Comparison of ENCODE assay signal across 16 cellular contexts in genomic region chr11:125431481-125431880, GRCh38.
DNase-seq lines count a peak whose midpoint lies in the region; ATAC-seq and TF ChIP-seq lines count a peak whose summit lies in the region.
"Had no signal": no experiment of that assay in that cellular context is flagged by ENCODE, and none has a peak within 500 bp of the region (broad histone marks: within the 10 kb centered on the region; RNA-seq: fewer than 3 reads in every experiment).

No MANE protein-coding gene starts in this region.

- H3K36me3 Mint-ChIP-seq in endodermal cell (ENCODE audit: low read depth) (no peaks in the 10 kb centered on the region), nephron progenitor cell (ENCODE audit: low read depth) (peaks cover 21% of the 10 kb centered on the region)
- H3K36me3 Mint-ChIP-seq: CD14-positive monocyte; CD4-positive, alpha-beta memory T cell had no signal

- intact Hi-C loops in cardiac septum (cut with DNase I) (no loop called here), Right ventricle myocardium superior (cut with DNase I) (no loop called here)

- ATAC-seq in Right ventricle myocardium superior (ENCODE audit: poor library complexity) (no peak), GM19023 (IDR thresholded peaks at IDR 0.05; ENCODE audit: unreplicated experiment) (no peak)

- H3K27me3 ChIP-seq in endodermal cell (ENCODE audit: control insufficient read depth, insufficient read depth, low read length, poor library complexity, severe bottlenecking): peaks cover 7% of the 10 kb centered on the region
- H3K27me3 ChIP-seq: BLaER1 had no signal

- peaks cover 20% of the 10 kb centered on the region for H3K4me1 Mint-ChIP-seq in endodermal cell
- peaks cover 19% of the 10 kb centered on the region for H3K4me1 Mint-ChIP-seq in nephron progenitor cell

- H3K27me3 Mint-ChIP-seq in endodermal cell (ENCODE audit: insufficient read depth) (peaks cover 2% of the 10 kb centered on the region), nephron progenitor cell (ENCODE audit: low read depth, poor library complexity) (peaks cover 2% of the 10 kb centered on the region)

- no peak overlapping the region for H3K9ac ChIP-seq in endodermal cell (ENCODE audit: extremely low read depth, low read length, poor library complexity, severe bottlenecking)
- H3K9ac ChIP-seq: BLaER1 had no signal

- DNase-seq in cardiac septum (ENCODE audit: low spot score) (peak; percentile 71), Right ventricle myocardium superior (no peak), endodermal cell (peak; percentile 22), NCI-H1092 treated with DMSO at 0.1 percent for 48 hours (lab: John Stamatoyannopoulos, UW) (no peak), nephron progenitor cell (no peak)
- DNase-seq: 8988T; CD4-positive, alpha-beta memory T cell; DMS153; DMS79; GDM1; GOT3; H9 had no signal

- H3K4me3 Mint-ChIP-seq in endodermal cell: no peak overlapping the region
- no peak overlapping the region for H3K4me3 Mint-ChIP-seq in nephron progenitor cell
- H3K4me3 Mint-ChIP-seq: CD14-positive monocyte; CD4-positive, alpha-beta memory T cell; H9 had no signal

- no peaks in the 10 kb centered on the region for H3K36me3 ChIP-seq in endodermal cell (ENCODE audit: control insufficient read depth, insufficient read depth, low read length)
- H3K36me3 ChIP-seq: BLaER1 had no signal

- TF ChIP-seq CTCF in endodermal cell (conservative IDR thresholded peaks at IDR 0.05): no peak
- no peak for TF ChIP-seq CTCF in nephron progenitor cell (IDR thresholded peaks at IDR 0.05)

- no peak overlapping the region for H3K4me3 ChIP-seq in endodermal cell (ENCODE audit: low read length)
- H3K4me3 ChIP-seq: BLaER1 had no signal

- H3K9me3 ChIP-seq in endodermal cell (ENCODE audit: control insufficient read depth, low read length): no peaks in the 10 kb centered on the region
- H3K9me3 ChIP-seq: BLaER1 had no signal

- H3K27ac ChIP-seq in endodermal cell (ENCODE audit: low read depth, low read length): no peak overlapping the region
- peak overlapping the region; percentile 23 for H3K27ac ChIP-seq in temporal lobe (ENCODE audit: low read depth, low read length)
- H3K27ac ChIP-seq: BLaER1 had no signal

- H3K27ac Mint-ChIP-seq in endodermal cell: no peak overlapping the region
- no peak overlapping the region for H3K27ac Mint-ChIP-seq in nephron progenitor cell
- H3K27ac Mint-ChIP-seq: CD14-positive monocyte; CD4-positive, alpha-beta memory T cell; H9 had no signal

- no peaks in the 10 kb centered on the region for H3K4me1 ChIP-seq in endodermal cell (ENCODE audit: control insufficient read depth, insufficient read depth, low read length)

- no peaks in the 10 kb centered on the region for H3K9me3 Mint-ChIP-seq in endodermal cell
- H3K9me3 Mint-ChIP-seq in nephron progenitor cell: no peaks in the 10 kb centered on the region
- H3K9me3 Mint-ChIP-seq: CD14-positive monocyte, H9 had no signal

- 85 to 91% methylated on average over 8 of the region's 8 CpGs for WGBS in endodermal cell (ENCODE audit: insufficient coverage in 1 of 2, insufficient read length in 1 of 2), 2 experiments

Comparison
In these comparisons a context has a peak if more than half of its experiments do, and no peak if none do; other contexts are left out.
1. DNase-seq: peak in cardiac septum (single experiment) and endodermal cell (single experiment); none in Right ventricle myocardium superior (single experiment), NCI-H1092 treated with DMSO at 0.1 percent for 48 hours (single experiment) and nephron progenitor cell (single experiment).